ENCODE assay signal across 10 cellular contexts in the genomic region with DNA sequence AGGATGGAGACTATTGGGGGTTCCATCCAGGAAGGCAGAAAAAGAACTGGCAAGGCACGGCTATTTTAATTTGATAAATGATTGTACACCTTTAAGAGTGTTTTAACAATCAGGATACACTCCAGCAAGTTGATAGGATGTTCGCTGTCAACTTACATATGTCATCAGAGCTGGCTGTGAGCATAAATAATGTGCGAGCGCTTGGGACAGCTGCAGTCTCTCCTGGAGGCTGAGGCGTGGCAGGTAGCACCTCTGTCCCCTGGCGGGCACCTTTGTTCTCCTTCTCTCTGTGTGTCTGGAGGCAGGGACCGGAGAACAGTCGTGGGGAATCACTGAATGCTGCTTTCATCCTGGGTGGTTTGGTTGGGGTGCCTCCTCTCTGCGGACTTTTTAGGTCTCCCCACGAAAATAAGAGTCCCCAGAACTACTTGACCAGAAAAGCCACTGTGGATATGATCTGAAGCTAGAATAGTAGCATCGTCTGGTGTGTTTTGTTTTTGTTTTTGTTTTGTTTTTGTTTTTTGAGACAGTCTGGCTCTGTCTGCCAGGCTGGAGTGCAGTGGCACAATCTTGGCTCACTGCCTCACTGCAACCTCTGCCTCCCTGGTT. TPM values are rescaled to one million over a fixed set of nuclear protein-coding genes. Genes with fewer than 3 reads are reported as not detected.
A peak's percentile ranks its signal among the peaks of the same experiment; 100 is the strongest.
DNase-seq lines count a peak whose midpoint lies in the region; ATAC-seq and TF ChIP-seq lines count a peak whose summit lies in the region.
"Had no signal": no experiment of that assay in that cellular context is flagged by ENCODE, and none has a peak within 500 bp of the region (broad histone marks: within the 10 kb centered on the region; RNA-seq: fewer than 3 reads in every experiment).

No MANE protein-coding gene starts in this region.

- TF ChIP-seq POLR2A in suprapubic skin (IDR thresholded peaks at IDR 0.05), result no peak

- ATAC-seq in GM21447 (IDR thresholded peaks at IDR 0.05; ENCODE audit: unreplicated experiment), result no peak

- H3K27ac ChIP-seq in VCaP (no peak overlapping the region), layer of hippocampus (ENCODE audit: low read depth, low read length) (peak overlapping the region; percentile 62), suprapubic skin (peak overlapping the region; percentile 70)

- H3K4me1 ChIP-seq in suprapubic skin, result peaks cover 72% of the 10 kb centered on the region

- WGBS in suprapubic skin, result 32% methylated on average over 11 of the region's 11 CpGs

- no peaks in the 10 kb centered on the region for H3K9me3 ChIP-seq in suprapubic skin

- DNase-seq in DMS53 (lab: John Stamatoyannopoulos, UW) (peak; percentile 40), DMS53 treated with DMSO at 0.1 percent for 48 hours (lab: John Stamatoyannopoulos, UW; ENCODE audit: unreplicated experiment) (no peak), suprapubic skin (ENCODE audit: low spot score in 2 of 2) (no peak), foreskin fibroblast (no peak), activated gamma-delta T cell (lab: John Stamatoyannopoulos, UW) (no peak)
- DNase-seq: ACHN; activated CD4-positive, alpha-beta T cell treated with anti-CD3 and anti-CD28 coated beads, Interleukin-2, amount 50 U/mL, for 4 hours had no signal

- H3K4me3 ChIP-seq in suprapubic skin (peak overlapping the region; percentile 39), foreskin fibroblast (ENCODE audit: low read depth in 1 of 2, low read length in 2 of 2) (no peak overlapping the region)

- no peaks in the 10 kb centered on the region for H3K36me3 ChIP-seq in suprapubic skin

- TF ChIP-seq CTCF in VCaP (conservative IDR thresholded peaks at IDR 0.05) (peak; percentile 31), suprapubic skin (IDR thresholded peaks at IDR 0.05) (no peak), foreskin fibroblast (IDR thresholded peaks at IDR 0.05; ENCODE audit: low read depth, low read length) (no peak)

- TF ChIP-seq EP300 in suprapubic skin (IDR thresholded peaks at IDR 0.05), result no peak

- H3K27me3 ChIP-seq in layer of hippocampus (ENCODE audit: control insufficient read depth, insufficient read depth, low read length), result no peaks in the 10 kb centered on the region
- H3K27me3 ChIP-seq in suprapubic skin, result no peaks in the 10 kb centered on the region

RNA-seq across cellular contexts. Expression of gene BAHCC1, which starts 9.4 kb away (rescaled TPM):
- total RNA-seq in suprapubic skin, result 10 to 100 TPM in 2 of 4 donors, 1 to 10 TPM in 2; 4.5 to 19.3 (median 12.2) TPM
